Comparison of ENCODE assay signal across 18 cellular contexts in the genomic region with DNA sequence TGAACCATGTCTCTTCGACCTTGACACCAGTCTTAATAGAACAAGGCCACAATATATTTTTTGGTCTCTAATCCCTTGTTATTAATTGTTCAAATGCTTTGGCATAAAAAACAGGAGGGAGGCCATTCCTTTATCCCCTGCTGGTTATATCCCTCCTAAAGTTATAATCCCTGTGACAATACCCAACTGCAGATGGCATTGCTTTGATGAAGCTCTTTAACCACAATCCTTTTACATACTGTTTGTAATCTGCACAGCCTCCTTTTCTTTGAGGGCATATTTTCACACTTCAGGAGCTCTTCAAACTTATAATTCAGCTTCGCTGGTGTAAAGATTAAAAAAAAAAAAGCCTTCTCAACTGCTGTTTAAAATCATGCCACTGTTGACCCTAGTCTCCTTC.
DNase-seq lines count a peak whose midpoint lies in the region; ATAC-seq and TF ChIP-seq lines count a peak whose summit lies in the region.
"Had no signal": no experiment of that assay in that cellular context is flagged by ENCODE, and none has a peak within 500 bp of the region (broad histone marks: within the 10 kb centered on the region; RNA-seq: fewer than 3 reads in every experiment).

No MANE protein-coding gene starts in this region.

- peak overlapping the region; percentile 71 for H3K27ac Mint-ChIP-seq in neural crest cell (ENCODE audit: unreplicated experiment)
- H3K27ac Mint-ChIP-seq: CD8-positive, alpha-beta memory T cell had no signal

- no peak overlapping the region for H3K9ac ChIP-seq in OCI-LY3 (ENCODE audit: low read length)
- H3K9ac ChIP-seq: BLaER1, GM23248 had no signal

- no peaks in the 10 kb centered on the region for H3K36me3 ChIP-seq in A673 (ENCODE audit: insufficient read depth, low read length, poor library complexity, severe bottlenecking)
- no peaks in the 10 kb centered on the region for H3K36me3 ChIP-seq in HAP-1 (replicated peaks)
- no peaks in the 10 kb centered on the region for H3K36me3 ChIP-seq in OCI-LY3 (replicated peaks; ENCODE audit: low read depth, low read length)
- no peaks in the 10 kb centered on the region for H3K36me3 ChIP-seq in stomach
- H3K36me3 ChIP-seq in gastroesophageal sphincter, result no peaks in the 10 kb centered on the region
- H3K36me3 ChIP-seq: BLaER1 had no signal

- H4K20me1 ChIP-seq in OCI-LY3 (ENCODE audit: insufficient read depth, low read length), result no peaks in the 10 kb centered on the region
- H4K20me1 ChIP-seq: BLaER1 had no signal

- no peaks in the 10 kb centered on the region for H3K27me3 Mint-ChIP-seq in neural crest cell (ENCODE audit: low read depth)
- H3K27me3 Mint-ChIP-seq: CD8-positive, alpha-beta memory T cell had no signal

- no peaks in the 10 kb centered on the region for H3K27me3 ChIP-seq in A673 (replicated peaks; ENCODE audit: insufficient read depth, low read depth, low read length, poor library complexity)
- H3K27me3 ChIP-seq in HAP-1 (ENCODE audit: low read depth), result no peaks in the 10 kb centered on the region
- no peaks in the 10 kb centered on the region for H3K27me3 ChIP-seq in OCI-LY3 (ENCODE audit: low read depth, low read length)
- no peaks in the 10 kb centered on the region for H3K27me3 ChIP-seq in stomach
- no peaks in the 10 kb centered on the region for H3K27me3 ChIP-seq in gastroesophageal sphincter
- H3K27me3 ChIP-seq: BLaER1 had no signal

- H3K4me3 ChIP-seq in A673 (ENCODE audit: low read depth, low read length, poor library complexity, severe bottlenecking) (no peak overlapping the region), HAP-1 (no peak overlapping the region), OCI-LY3 (ENCODE audit: low read length) (no peak overlapping the region), stomach (no peak overlapping the region), gastroesophageal sphincter (no peak overlapping the region)
- H3K4me3 ChIP-seq: BLaER1, GM12878, GM23248 had no signal

- intact Hi-C loops in A673 (cut with micrococcal nuclease; ENCODE audit: unreplicated experiment), result no loop called here
- intact Hi-C loops in stomach (cut with DNase I; ENCODE audit: low total_unique reads), result no loop called here

- WGBS in stomach, 5 donors, result 52 to 67% (median 60%) methylated on average over 2 of the region's 2 CpGs
- WGBS in gastroesophageal sphincter (ENCODE audit: low coverage in 1 of 2), 2 donors, result 85 to 94% methylated on average over 2 of the region's 2 CpGs

- no peak overlapping the region for H3K4me3 Mint-ChIP-seq in neural crest cell
- H3K4me3 Mint-ChIP-seq: CD8-positive, alpha-beta memory T cell had no signal

- no peak for TF ChIP-seq CTCF in A673 (conservative IDR thresholded peaks at IDR 0.05; ENCODE audit: low read depth, low read length)
- TF ChIP-seq CTCF in OCI-LY3 (IDR thresholded peaks at IDR 0.05; ENCODE audit: low read depth, low read length), result no peak
- TF ChIP-seq CTCF in neural crest cell (conservative IDR thresholded peaks at IDR 0.05), result no peak
- no peak for TF ChIP-seq CTCF in stomach (IDR thresholded peaks at IDR 0.05)
- TF ChIP-seq CTCF in gastroesophageal sphincter (IDR thresholded peaks at IDR 0.05), result no peak

- H3K9me3 Mint-ChIP-seq in neural crest cell, result no peaks in the 10 kb centered on the region

- TF ChIP-seq EP300 in stomach (IDR thresholded peaks at IDR 0.05), result no peak
- no peak for TF ChIP-seq EP300 in gastroesophageal sphincter (IDR thresholded peaks at IDR 0.05)

- H3K4me2 ChIP-seq in OCI-LY3 (ENCODE audit: low read length), result no peak overlapping the region
- H3K4me2 ChIP-seq: BLaER1 had no signal

- TF ChIP-seq POLR2A in stomach (IDR thresholded peaks at IDR 0.05) (no peak), gastroesophageal sphincter (IDR thresholded peaks at IDR 0.05) (no peak)

- no peaks in the 10 kb centered on the region for H3K79me2 ChIP-seq in OCI-LY3 (ENCODE audit: low read length)

- H3K4me1 ChIP-seq in A673 (ENCODE audit: insufficient read depth, low read length, poor library complexity, severe bottlenecking) (peaks cover 6% of the 10 kb centered on the region), HAP-1 (peaks cover 12% of the 10 kb centered on the region), OCI-LY3 (ENCODE audit: low read length) (no peaks in the 10 kb centered on the region), stomach (no peaks in the 10 kb centered on the region), gastroesophageal sphincter (no peaks in the 10 kb centered on the region)
- H3K4me1 ChIP-seq: BLaER1, Caco-2 had no signal

- H3K27ac ChIP-seq in A673 (ENCODE audit: low read depth, low read length, poor library complexity, severe bottlenecking), result no peak overlapping the region
- no peak overlapping the region for H3K27ac ChIP-seq in OCI-LY3 (ENCODE audit: low read length)
- no peak overlapping the region for H3K27ac ChIP-seq in stomach
- H3K27ac ChIP-seq in gastroesophageal sphincter, result no peak overlapping the region
- H3K27ac ChIP-seq: 22Rv1, BLaER1, GM23248 had no signal

- CTCF ChIA-PET in A673 (lab: Charles Lee), result no interaction called here

- POLR2A ChIA-PET in A673 (lab: Charles Lee; ENCODE audit: low non-redundant PET), result interaction anchor here (0.7 kb wide), 1 partner anchor 8 kb away, joined by 3 read pairs; no protein-coding TSS in a partner anchor

- in situ Hi-C loops in HAP-1 (cut with MboI; ENCODE audit: low sequenced_read_pairs), result no loop called here

- peak; percentile 14 for DNase-seq in A673 (ENCODE audit: low spot score)
- peak; percentile 14 to 77 for DNase-seq in HAP-1 (ENCODE audit: low spot score in 2 of 2)
- no peak for DNase-seq in neural crest cell (ENCODE audit: low read depth, low spot score)
- no peak for DNase-seq in stomach
- DNase-seq in pons (ENCODE audit: low spot score), result no peak
- DNase-seq in middle frontal gyrus (ENCODE audit: extremely low spot score, low spot score), result no peak
- DNase-seq: AML-193; Caco-2; CD8-positive, alpha-beta memory T cell; DMS 273 treated with DMSO at 0.1 percent for 48 hours; GM23248; H7 had no signal

- no peaks in the 10 kb centered on the region for H3K36me3 Mint-ChIP-seq in neural crest cell (ENCODE audit: low read depth)
- H3K36me3 Mint-ChIP-seq: CD8-positive, alpha-beta memory T cell had no signal

- BruUV-seq in A673 (replicated peaks; lab: Mats Ljungman, UMichigan), result no TSS peak

- H3K4me1 Mint-ChIP-seq in neural crest cell, result peaks cover 5% of the 10 kb centered on the region
- H3K4me1 Mint-ChIP-seq: CD8-positive, alpha-beta memory T cell had no signal

- 0 out of 2 replicates have a peak overlapping the region, but pooled peaks have one; percentile 31 for H2AFZ ChIP-seq in OCI-LY3 (ENCODE audit: low read depth, low read length)
- H2AFZ ChIP-seq: GM23248 had no signal

- H3K9me3 ChIP-seq in A673 (ENCODE audit: low read depth, low read length, poor library complexity, severe bottlenecking) (peaks cover 5% of the 10 kb centered on the region), HAP-1 (peaks cover 5% of the 10 kb centered on the region; the same call in 1 of the 2 replicates), OCI-LY3 (ENCODE audit: insufficient read depth, low read length) (no peaks in the 10 kb centered on the region), stomach (no peaks in the 10 kb centered on the region), gastroesophageal sphincter (no peaks in the 10 kb centered on the region)
- H3K9me3 ChIP-seq: BLaER1, Caco-2 had no signal

- no peak for ATAC-seq in gastroesophageal sphincter
- ATAC-seq: GM12878, HepG2 had no signal

Comparison
In these comparisons a context has a peak if more than half of its experiments do, and no peak if none do; other contexts are left out.
1. DNase-seq: peak in A673 (single experiment) and HAP-1 (2 of 2); none in neural crest cell (single experiment), stomach (single experiment), pons (single experiment) and middle frontal gyrus (single experiment).